ENCODE assay signal across 1 cellular context in the genomic region with DNA sequence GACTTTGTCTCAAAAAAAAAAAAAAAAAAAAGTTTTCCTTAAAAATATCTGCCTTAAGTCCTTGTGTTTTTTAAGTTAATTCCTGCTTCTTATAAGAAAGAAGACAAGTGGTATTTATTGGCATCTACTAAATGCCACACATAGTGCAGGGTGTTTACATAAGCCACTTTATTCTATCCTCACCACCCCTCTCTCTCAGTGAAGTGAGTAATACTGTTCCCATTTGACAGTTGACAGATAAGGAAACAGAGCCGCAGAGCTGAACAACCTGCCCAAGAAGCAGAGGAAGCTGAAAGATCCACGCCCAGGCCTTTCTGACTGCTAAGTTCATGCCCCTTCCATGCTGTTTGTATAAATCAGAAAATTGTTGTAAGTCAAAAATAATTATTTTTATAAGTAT.
TF ChIP-seq lines count a peak whose summit lies in the region.

No MANE protein-coding gene starts in this region.

TF ChIP-seq in K562, 482 proteins besides CTCF, POLR2A, EP300 and RAD21 (continued from another document):
- TF ChIP-seq PBX2 (CRISPR knock-in tag; IDR thresholded peaks at IDR 0.05; ENCODE audit: low read depth) (no peak), PBX2 (tag; conservative IDR thresholded peaks at IDR 0.05; ENCODE audit: low read depth) (peak; percentile 55; the same call in 1 of the 2 replicates), KDM5B (IDR thresholded peaks at IDR 0.05; ENCODE audit: insufficient replicate concordance, low read depth, low read length) (no peak), KHSRP (IDR thresholded peaks at IDR 0.05) (no peak), FOSL1 (tag; conservative IDR thresholded peaks at IDR 0.05) (peak; percentile 52), FOXA3 (CRISPR knock-in tag; conservative IDR thresholded peaks at IDR 0.05 in 1 of 2, IDR thresholded peaks at IDR 0.05 in 1 of 2) (0 out of 4 replicates have a peak, but pooled peaks have one; percentile 33 to 34), FOXK2 (conservative IDR thresholded peaks at IDR 0.05 in 1 of 2, IDR thresholded peaks at IDR 0.05 in 1 of 2; ENCODE audit: low read depth in 2 of 2) (peak in 1 of 2 experiments; percentile 87; a peak in 2 of 4 replicates), MEIS2 (IDR thresholded peaks at IDR 0.05; ENCODE audit: partially characterized antibody) (peak; percentile 46), FIP1L1 (IDR thresholded peaks at IDR 0.05; ENCODE audit: low read depth, low read length, poor library complexity, severe bottlenecking) (no peak), ATF7 (IDR thresholded peaks at IDR 0.05) (peak; percentile 84)
TF ChIP-seq in K562: peak in this region for 8.
